8 cellular contexts compared by ENCODE assay signal in the genomic region with DNA sequence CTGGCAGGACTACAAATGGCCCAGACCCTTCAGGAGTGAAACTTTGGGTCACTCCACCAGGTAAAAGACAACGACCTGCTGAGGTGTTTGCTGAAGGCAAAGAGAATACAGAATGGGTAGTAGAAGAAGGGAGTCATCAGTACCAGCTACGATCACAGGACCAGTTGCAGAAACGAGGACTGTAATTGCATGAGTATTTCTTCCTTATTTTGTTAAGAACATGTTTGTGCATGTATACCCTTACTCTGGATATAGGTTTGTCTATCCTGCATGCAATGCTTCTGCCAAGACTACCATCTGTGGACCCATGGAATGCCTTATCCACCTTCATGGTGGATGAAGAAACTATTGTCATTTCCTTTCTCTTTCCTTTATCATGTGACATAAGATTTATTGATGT.
"Had no signal": no experiment of that assay in that cellular context is flagged by ENCODE, and none has a peak within 500 bp of the region (broad histone marks: within the 10 kb centered on the region; RNA-seq: fewer than 3 reads in every experiment).

No MANE protein-coding gene starts in this region.

- H3K27ac ChIP-seq: HL-60 had no signal

- H3K4me3 ChIP-seq: GM23338 had no signal

- H2AFZ ChIP-seq: GM23338 had no signal

- H3K4me2 ChIP-seq: GM23338 had no signal

- DNase-seq: H9, HCEC 1CT, HFFc6, KBM-7 had no signal

- FAIRE-seq: H1, H54 had no signal
